ENCODE assay signal across 10 cellular contexts in the genomic region with DNA sequence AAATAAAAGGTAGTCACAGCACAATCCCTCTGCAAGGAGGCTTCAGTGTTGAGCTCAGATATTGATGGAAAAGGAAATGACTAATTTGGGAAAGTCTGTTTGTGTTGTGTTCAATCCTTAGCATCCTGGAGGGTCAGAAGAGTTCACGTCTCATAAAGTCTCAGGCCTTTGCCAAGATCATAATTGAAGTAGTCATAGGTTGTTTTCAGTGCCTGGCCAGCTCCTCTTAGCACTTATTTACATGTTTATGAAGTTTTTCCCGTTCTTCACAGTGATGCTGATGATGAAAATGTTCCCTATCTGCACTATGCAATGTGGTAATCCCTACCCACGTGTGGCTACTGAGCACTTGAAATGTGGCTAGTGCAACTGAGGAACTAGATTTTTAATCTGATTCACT.
DNase-seq lines count a peak whose midpoint lies in the region; ATAC-seq and TF ChIP-seq lines count a peak whose summit lies in the region.
"Had no signal": no experiment of that assay in that cellular context is flagged by ENCODE, and none has a peak within 500 bp of the region (broad histone marks: within the 10 kb centered on the region; RNA-seq: fewer than 3 reads in every experiment).

No MANE protein-coding gene starts in this region.

- no peak overlapping the region for H3K27ac Mint-ChIP-seq in activated CD4-positive, alpha-beta T cell treated with anti-CD3 and anti-CD28 coated beads, Interleukin-2, amount 10 ng/mL, durations not matched to agents 7 days and 5 days
- H3K27ac Mint-ChIP-seq: memory B cell had no signal

- POLR2A ChIA-PET in activated CD4-positive, alpha-beta T cell treated with anti-CD3 and anti-CD28 coated beads, Interleukin-2, amount 10 ng/mL, durations not matched to agents 7 days and 5 days (lab: Charles Lee), result no interaction called here

- CTCF ChIA-PET in activated CD4-positive, alpha-beta T cell treated with anti-CD3 and anti-CD28 coated beads, Interleukin-2, amount 10 ng/mL, durations not matched to agents 7 days and 5 days (lab: Charles Lee), result no interaction called here

- H3K4me3 ChIP-seq in smooth muscle cell, result no peak overlapping the region
- H3K4me3 ChIP-seq: upper lobe of left lung had no signal

- H3K9me3 ChIP-seq in smooth muscle cell (replicated peaks; ENCODE audit: low read depth), result no peaks in the 10 kb centered on the region
- H3K9me3 ChIP-seq: upper lobe of left lung had no signal

- H3K4me1 ChIP-seq in foreskin keratinocyte, result peaks cover 34% of the 10 kb centered on the region
- peaks cover 5% of the 10 kb centered on the region for H3K4me1 ChIP-seq in smooth muscle cell (ENCODE audit: low read depth)

- H2AFZ ChIP-seq in smooth muscle cell (ENCODE audit: low read depth), result no peak overlapping the region

- no peak overlapping the region for H3K27ac ChIP-seq in foreskin keratinocyte
- H3K27ac ChIP-seq in smooth muscle cell (ENCODE audit: low read depth), result peak overlapping the region; percentile 38
- H3K27ac ChIP-seq: upper lobe of left lung had no signal

- H3K27me3 Mint-ChIP-seq in activated CD4-positive, alpha-beta T cell treated with anti-CD3 and anti-CD28 coated beads, Interleukin-2, amount 10 ng/mL, durations not matched to agents 7 days and 5 days, result no peaks in the 10 kb centered on the region
- H3K27me3 Mint-ChIP-seq: memory B cell had no signal

- no peaks in the 10 kb centered on the region for H3K36me3 ChIP-seq in smooth muscle cell (ENCODE audit: low read depth)
- H3K36me3 ChIP-seq: upper lobe of left lung had no signal

- DNase-seq in activated CD4-positive, alpha-beta T cell treated with anti-CD3 and anti-CD28 coated beads for 48 hours, result peak; percentile 11
- no peak for DNase-seq in activated CD4-positive, alpha-beta T cell treated with anti-CD3 and anti-CD28 coated beads, Interleukin-2, amount 10 ng/mL, durations not matched to agents 7 days and 5 days
- DNase-seq in T1000 (lab: John Stamatoyannopoulos, UW), result peak; percentile 16
- peak; percentile 85 to 88 for DNase-seq in foreskin keratinocyte
- DNase-seq in smooth muscle cell (lab: John Stamatoyannopoulos, UW; ENCODE audit: unreplicated experiment), result no peak
- DNase-seq in NCI-H1436 treated with DMSO at 0.1 percent for 48 hours (lab: John Stamatoyannopoulos, UW), result no peak
- DNase-seq in islet precursor cell, result no peak
- DNase-seq: upper lobe of left lung had no signal

- no peak overlapping the region for H3K4me3 Mint-ChIP-seq in activated CD4-positive, alpha-beta T cell treated with anti-CD3 and anti-CD28 coated beads, Interleukin-2, amount 10 ng/mL, durations not matched to agents 7 days and 5 days
- H3K4me3 Mint-ChIP-seq: memory B cell had no signal

- WGBS in smooth muscle cell (ENCODE audit: low lambda C conversion rate), result 18% methylated on average over 3 of the region's 3 CpGs

- H3K4me1 Mint-ChIP-seq in activated CD4-positive, alpha-beta T cell treated with anti-CD3 and anti-CD28 coated beads, Interleukin-2, amount 10 ng/mL, durations not matched to agents 7 days and 5 days, result no peaks in the 10 kb centered on the region

- peaks cover 17% of the 10 kb centered on the region for H3K9me3 Mint-ChIP-seq in activated CD4-positive, alpha-beta T cell treated with anti-CD3 and anti-CD28 coated beads, Interleukin-2, amount 10 ng/mL, durations not matched to agents 7 days and 5 days

- H3K4me2 ChIP-seq in smooth muscle cell, result no peak overlapping the region

- ATAC-seq in foreskin keratinocyte (peak; percentile 81), GM21576 (IDR thresholded peaks at IDR 0.05; ENCODE audit: unreplicated experiment) (no peak)

- TF ChIP-seq CTCF in foreskin keratinocyte (conservative IDR thresholded peaks at IDR 0.05) (no peak), smooth muscle cell (IDR thresholded peaks at IDR 0.05; ENCODE audit: borderline replicate concordance, insufficient read depth, poor library complexity, severe bottlenecking) (no peak)

- H3K27me3 ChIP-seq in foreskin keratinocyte, result no peaks in the 10 kb centered on the region
- H3K27me3 ChIP-seq in smooth muscle cell (ENCODE audit: low read depth), result no peaks in the 10 kb centered on the region
- H3K27me3 ChIP-seq: upper lobe of left lung had no signal

- no peaks in the 10 kb centered on the region for H4K20me1 ChIP-seq in smooth muscle cell (ENCODE audit: low read depth)

- no peaks in the 10 kb centered on the region for H3K79me2 ChIP-seq in smooth muscle cell (ENCODE audit: low read depth)

- no peaks in the 10 kb centered on the region for H3F3A ChIP-seq in smooth muscle cell (ENCODE audit: low read depth)

- no peak overlapping the region for H3K9ac ChIP-seq in smooth muscle cell (ENCODE audit: low read depth)

- H3K36me3 Mint-ChIP-seq in activated CD4-positive, alpha-beta T cell treated with anti-CD3 and anti-CD28 coated beads, Interleukin-2, amount 10 ng/mL, durations not matched to agents 7 days and 5 days (ENCODE audit: low read depth), result peaks cover 4% of the 10 kb centered on the region
- H3K36me3 Mint-ChIP-seq: memory B cell had no signal

Comparison
In these comparisons a context has a peak if more than half of its experiments do, and no peak if none do; other contexts are left out.
1. DNase-seq: peak in activated CD4-positive, alpha-beta T cell treated with anti-CD3 and anti-CD28 coated beads for 48 hours (single experiment), T1000 (single experiment) and foreskin keratinocyte (2 of 2); none in activated CD4-positive, alpha-beta T cell treated with anti-CD3 and anti-CD28 coated beads, Interleukin-2, amount 10 ng/mL, durations not matched to agents 7 days and 5 days (single experiment), smooth muscle cell (single experiment), NCI-H1436 treated with DMSO at 0.1 percent for 48 hours (single experiment) and islet precursor cell (single experiment).